19 cellular contexts compared by ENCODE assay signal in the genomic region with DNA sequence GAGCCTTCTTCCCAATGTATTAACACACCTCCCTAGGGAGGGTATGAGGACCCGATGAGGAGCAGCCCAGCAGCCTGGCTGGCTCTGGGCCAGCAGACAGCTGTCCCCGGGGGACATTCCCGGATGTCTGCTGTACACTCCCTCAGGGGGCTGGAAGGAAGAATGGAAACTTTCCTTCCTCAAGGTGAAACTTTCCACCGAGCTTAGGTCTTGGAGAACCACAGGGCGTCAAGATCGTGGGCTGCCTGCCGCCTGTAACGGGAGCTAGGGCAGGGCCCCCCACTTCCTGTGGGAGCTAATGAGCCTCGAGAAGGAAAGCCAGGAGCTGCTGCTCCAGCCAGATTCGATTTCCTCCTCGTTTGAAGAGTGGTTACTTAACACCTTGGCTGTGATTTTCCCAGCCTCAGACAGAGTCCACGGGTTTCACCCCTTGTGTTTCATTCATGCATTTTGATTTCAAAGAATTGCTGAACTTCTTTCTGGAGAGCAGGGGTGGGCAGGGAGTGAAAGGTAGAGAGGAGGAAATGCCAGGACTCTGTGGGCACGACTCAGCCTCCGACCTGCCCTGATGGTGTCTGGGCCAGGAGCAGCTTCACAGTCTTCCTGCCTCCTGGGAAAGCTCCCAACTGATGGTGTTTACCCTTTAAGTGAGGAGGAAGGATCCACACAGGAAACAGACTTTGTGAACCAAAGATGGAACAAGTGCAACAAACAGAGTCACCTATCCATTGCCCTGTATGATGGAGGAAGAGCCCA. TPM values are rescaled to one million over a fixed set of nuclear protein-coding genes. Genes with fewer than 3 reads are reported as not detected.
A peak's percentile ranks its signal among the peaks of the same experiment; 100 is the strongest.
DNase-seq lines count a peak whose midpoint lies in the region; ATAC-seq and TF ChIP-seq lines count a peak whose summit lies in the region.
"Had no signal": no experiment of that assay in that cellular context is flagged by ENCODE, and none has a peak within 500 bp of the region (broad histone marks: within the 10 kb centered on the region; RNA-seq: fewer than 3 reads in every experiment).

No MANE protein-coding gene starts in this region.

- TF ChIP-seq CTCF in HEK293 (tag by site-specific recombination; IDR thresholded peaks at IDR 0.05), result no peak
- TF ChIP-seq CTCF in RWPE1 (conservative IDR thresholded peaks at IDR 0.05; ENCODE audit: low read depth), result no peak
- no peak for TF ChIP-seq CTCF in stomach (IDR thresholded peaks at IDR 0.05)
- no peak for TF ChIP-seq CTCF in gastroesophageal sphincter (IDR thresholded peaks at IDR 0.05)
- no peak for TF ChIP-seq CTCF in esophagus squamous epithelium (IDR thresholded peaks at IDR 0.05)

- POLR2A ChIA-PET in HEK293 (lab: Yijun Ruan, JAX), result interaction anchor here (0.5 kb wide), 1 partner anchor 40 kb away, joined by 8 read pairs; no protein-coding TSS in a partner anchor
- POLR2A ChIA-PET in RWPE1 (lab: Yijun Ruan, JAX; ENCODE audit: low non-redundant PET), result no interaction called here

- peak overlapping the region in 1 of 11 experiments; percentile 1; a peak in 2 of 22 replicates for H3K27ac ChIP-seq in BLaER1 treated with 17β-estradiol and CSF1 and Interleukin-3, amounts not matched to agents 10 nM and 100 nM
- no peak overlapping the region; the same call in 1 of the 2 replicates for H3K27ac ChIP-seq in HEK293 (ENCODE audit: extremely low read depth, low read depth, low read length)
- peak overlapping the region; percentile 23; the same call in 1 of the 2 replicates for H3K27ac ChIP-seq in RWPE1
- H3K27ac ChIP-seq in stomach, result no peak overlapping the region
- no peak overlapping the region for H3K27ac ChIP-seq in gastroesophageal sphincter
- no peak overlapping the region for H3K27ac ChIP-seq in esophagus squamous epithelium
- H3K27ac ChIP-seq: adrenal gland, colonic mucosa, ovary, vagina had no signal

- peaks cover 0 to 14% (median 0%) of the 10 kb centered on the region in 11 experiments; a peak in 1 of 22 replicates for H4K20me1 ChIP-seq in BLaER1 treated with 17β-estradiol and CSF1 and Interleukin-3, amounts not matched to agents 10 nM and 100 nM

- TF ChIP-seq EP300 in stomach (IDR thresholded peaks at IDR 0.05), result no peak
- no peak for TF ChIP-seq EP300 in gastroesophageal sphincter (IDR thresholded peaks at IDR 0.05)

- 0 out of 20 replicates have a peak overlapping the region, but pooled peaks of 1 of the 10 experiments have one; percentile 6 for H3K4me3 ChIP-seq in BLaER1 treated with 17β-estradiol and CSF1 and Interleukin-3, amounts not matched to agents 10 nM and 100 nM
- H3K4me3 ChIP-seq in HEK293 (ENCODE audit: low read depth, low read length) (no peak overlapping the region), stomach (no peak overlapping the region), gastroesophageal sphincter (no peak overlapping the region), esophagus squamous epithelium (no peak overlapping the region)
- H3K4me3 ChIP-seq: adrenal gland, colonic mucosa, ovary, vagina had no signal

- peaks cover 0 to 18% (median 0%) of the 10 kb centered on the region in 11 experiments; a peak in 4 of 22 replicates for H3K36me3 ChIP-seq in BLaER1 treated with 17β-estradiol and CSF1 and Interleukin-3, amounts not matched to agents 10 nM and 100 nM
- H3K36me3 ChIP-seq in HEK293 (ENCODE audit: control insufficient read depth in 2 of 2, insufficient read depth in 1 of 2, low read length in 2 of 2) (no peaks in the 10 kb centered on the region), stomach (no peaks in the 10 kb centered on the region), gastroesophageal sphincter (no peaks in the 10 kb centered on the region), esophagus squamous epithelium (no peaks in the 10 kb centered on the region)
- H3K36me3 ChIP-seq: adrenal gland, colonic mucosa, ovary, vagina had no signal

- H3K27me3 ChIP-seq in BLaER1 treated with 17β-estradiol and CSF1 and Interleukin-3, amounts not matched to agents 10 nM and 100 nM, result no peaks in the 10 kb centered on the region; a peak in 1 of 22 replicates
- H3K27me3 ChIP-seq in stomach (peaks cover 0 to 13% (median 0%) of the 10 kb centered on the region in 3 donors), gastroesophageal sphincter (peaks cover 32% of the 10 kb centered on the region), esophagus squamous epithelium (peaks cover 0 to 82% (median 0%) of the 10 kb centered on the region in 4 donors)
- H3K27me3 ChIP-seq: adrenal gland, colonic mucosa, ovary, vagina had no signal

- TF ChIP-seq POLR2A in stomach (IDR thresholded peaks at IDR 0.05), result no peak
- no peak for TF ChIP-seq POLR2A in gastroesophageal sphincter (IDR thresholded peaks at IDR 0.05)
- no peak for TF ChIP-seq POLR2A in esophagus squamous epithelium (IDR thresholded peaks at IDR 0.05)

- CTCF ChIA-PET in HEK293 (lab: Yijun Ruan, JAX) (interaction anchor here (0.6 to 7.0 kb wide), 9 partner anchors 12 to 131 kb away, joined by 3 to 155 read pairs (median 4); partner anchors contain the start of genes LGR6 and UBE2T), RWPE1 (lab: Yijun Ruan, JAX) (interaction anchor here (0.6 to 3.2 kb wide), 7 partner anchors 19 to 123 kb away, joined by 3 to 10 read pairs (median 4); partner anchors contain the start of gene LGR6)

- no peak for ATAC-seq in gastroesophageal sphincter
- ATAC-seq: HepG2; left lobe of liver; stimulated activated naive CD8-positive, alpha-beta T cell treated with anti-CD3 and anti-CD28 coated beads, Interleukin-15, amount 100 ng/mL, for 72 hours had no signal

- intact Hi-C loops in stomach (cut with DNase I; ENCODE audit: low total_unique reads) (no loop called here), esophagus squamous epithelium (cut with DNase I) (no loop called here)

- no peaks in the 10 kb centered on the region for H3K9me3 ChIP-seq in BLaER1 treated with 17β-estradiol and CSF1 and Interleukin-3, amounts not matched to agents 10 nM and 100 nM (replicated peaks in 1 of 11)
- no peaks in the 10 kb centered on the region for H3K9me3 ChIP-seq in HEK293 (ENCODE audit: control insufficient read depth, insufficient read depth, low read depth, low read length)
- no peaks in the 10 kb centered on the region for H3K9me3 ChIP-seq in stomach
- no peaks in the 10 kb centered on the region for H3K9me3 ChIP-seq in gastroesophageal sphincter
- no peaks in the 10 kb centered on the region for H3K9me3 ChIP-seq in esophagus squamous epithelium
- H3K9me3 ChIP-seq: adrenal gland, colonic mucosa, ovary, vagina had no signal

- WGBS in stomach, 5 donors, result 27 to 33% (median 28%) methylated on average over 14 of the region's 14 CpGs
- WGBS in gastroesophageal sphincter (ENCODE audit: low coverage in 1 of 2), 2 donors, result 0% methylated on average over 3 of the region's 14 CpGs; no CpG with 5 or more reads in 1 of the 2 donors
- 7 to 9% methylated on average over 12 to 13 of the region's 14 CpGs for WGBS in esophagus squamous epithelium, 2 donors

- H3K9ac ChIP-seq in BLaER1 treated with 17β-estradiol and CSF1 and Interleukin-3, amounts not matched to agents 10 nM and 100 nM, result no peak overlapping the region

- peak overlapping the region; percentile 29 to 93 (median 79) for H3K4me2 ChIP-seq in BLaER1 treated with 17β-estradiol and CSF1 and Interleukin-3, amounts not matched to agents 10 nM and 100 nM

- H3K4me1 ChIP-seq in BLaER1 treated with 17β-estradiol and CSF1 and Interleukin-3, amounts not matched to agents 10 nM and 100 nM, result peaks cover 9 to 85% (median 53%) of the 10 kb centered on the region in 10 experiments
- H3K4me1 ChIP-seq in HEK293 (ENCODE audit: control insufficient read depth, insufficient read depth, low read length) (no peaks in the 10 kb centered on the region; the same call in 1 of the 2 replicates), stomach (no peaks in the 10 kb centered on the region), gastroesophageal sphincter (no peaks in the 10 kb centered on the region), esophagus squamous epithelium (peaks cover 0 to 8% (median 3%) of the 10 kb centered on the region in 3 donors)
- H3K4me1 ChIP-seq: colonic mucosa had no signal

- DNase-seq in RWPE1 (ENCODE audit: low spot score) (no peak), glomerular visceral epithelial cell (ENCODE audit: extremely low spot score) (peak; percentile 30), SIG-M5 treated with dmso at 0.1 percent for 504 hours (lab: John Stamatoyannopoulos, UW; ENCODE audit: unreplicated experiment) (no peak), stomach (no peak), esophagus squamous epithelium (lab: John Stamatoyannopoulos, UW) (no peak)
- DNase-seq: activated T-cell treated with anti-CD3 and anti-CD28 coated beads, Interleukin-2, amount 50 U/mL, for 48 hours; colonic mucosa; H9; NCI-H526; ovary; small intestine; stimulated activated naive CD8-positive, alpha-beta T cell treated with anti-CD3 and anti-CD28 coated beads, Interleukin-15, amount 100 ng/mL, for 72 hours had no signal

TF ChIP-seq in HEK293, 187 proteins besides CTCF, POLR2A, EP300 and RAD21 (continues in another document):
- peak; percentile 58 for TF ChIP-seq ZNF341 (tag by site-specific recombination; IDR thresholded peaks at IDR 0.05; ENCODE audit: low read depth)
- 0 out of 2 replicates have a peak, but pooled peaks have one; percentile 12 for TF ChIP-seq ZNF366 (tag by site-specific recombination; conservative IDR thresholded peaks at IDR 0.05)
- TF ChIP-seq OSR2 (tag by site-specific recombination; IDR thresholded peaks at IDR 0.05), result peak; percentile 63
- TF ChIP-seq ZNF561 (tag by site-specific recombination; IDR thresholded peaks at IDR 0.05; ENCODE audit: borderline replicate concordance), result no peak
- TF ChIP-seq ZIC2 (tag by site-specific recombination; IDR thresholded peaks at IDR 0.05), result peak; percentile 35
- 0 out of 2 replicates have a peak, but pooled peaks have one; percentile 18 for TF ChIP-seq ZBTB17 (tag by site-specific recombination; IDR thresholded peaks at IDR 0.05)

RNA-seq across cellular contexts. Expression of gene UBE2T, which starts 29.7 kb away (rescaled TPM):
- total RNA-seq in stomach, result 10 to 100 TPM in 1 of 5 donors, 1 to 10 TPM in 3, not detected in 1; 1.0 to 12.3 (median 7.2) TPM
- polyA plus RNA-seq in stomach, result 10 to 100 TPM in 2 of 3 donors, 1 to 10 TPM in 1; 5.2 to 18.1 (median 11.6) TPM
- 1 to 10 TPM in 3 of 4 donors, not detected in 1; 1.7 to 7.3 (median 6.4) TPM for total RNA-seq in gastroesophageal sphincter
- 10 to 100 TPM in 2 of 4 donors, 1 to 10 TPM in 2; 5.6 to 24.4 (median 12.1) TPM for total RNA-seq in esophagus squamous epithelium

RNA-seq across cellular contexts. Expression of gene PPP1R12B, which starts 36.4 kb away (rescaled TPM):
- total RNA-seq in stomach (100 to 1,000 TPM in 4 of 5 donors, 10 to 100 TPM in 1; 76.5 to 352 (median 131) TPM), gastroesophageal sphincter (1,000 to 10,000 TPM in 2 of 4 donors, 100 to 1,000 TPM in 2; 747 to 1,375 (median 979) TPM), esophagus squamous epithelium (100 to 1,000 TPM in 1 of 4 donors, 10 to 100 TPM in 3; 20.6 to 120 (median 36.9) TPM)
- 10 to 100 TPM in 2 of 3 donors, 1 to 10 TPM in 1; 9.7 to 12.1 (median 11.2) TPM for polyA plus RNA-seq in stomach
